Comparison of ENCODE assay signal across 8 cellular contexts in the genomic region with DNA sequence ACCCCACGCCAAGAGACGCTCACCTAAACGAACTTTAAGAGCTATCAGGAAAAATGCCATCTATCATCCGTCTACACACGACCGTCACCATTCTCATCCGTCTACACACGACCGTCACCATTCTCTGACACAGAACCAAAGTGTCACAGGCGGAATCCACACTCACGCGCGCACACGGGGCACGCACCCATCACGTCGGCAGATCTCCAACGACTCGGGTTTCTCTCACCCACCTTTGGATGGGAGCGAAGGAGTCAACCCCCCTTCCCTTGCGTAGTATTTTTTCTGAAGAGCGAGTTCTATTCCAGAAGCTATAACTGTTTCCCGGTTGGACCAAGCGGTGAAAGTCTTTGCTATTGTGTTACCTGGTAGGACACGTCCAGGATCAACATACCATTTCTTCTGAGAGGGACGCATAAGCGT. TPM values are rescaled to one million over a fixed set of nuclear protein-coding genes. Genes with fewer than 3 reads are reported as not detected.
A peak's percentile ranks its signal among the peaks of the same experiment; 100 is the strongest.
DNase-seq lines count a peak whose midpoint lies in the region; ATAC-seq, FAIRE-seq and TF ChIP-seq lines count a peak whose summit lies in the region.

No MANE protein-coding gene starts in this region.

- H3K36me3 ChIP-seq in HUES6 (ENCODE audit: control insufficient read depth, insufficient read depth, low read length) = peaks cover 35% of the 10 kb centered on the region
- peaks cover 8 to 15% of the 10 kb centered on the region in 2 experiments for H3K36me3 ChIP-seq in keratinocyte (ENCODE audit: control insufficient read depth in 2 of 2, extremely low read depth in 1 of 2, insufficient read depth in 2 of 2, low read length in 2 of 2)
- no peaks in the 10 kb centered on the region for H3K36me3 ChIP-seq in thoracic aorta

- TF ChIP-seq CTCF in AG04450 (IDR thresholded peaks at IDR 0.05; ENCODE audit: low read depth, low read length) (no peak), keratinocyte (optimal IDR thresholded peaks at IDR 0.05 in 1 of 3, IDR thresholded peaks at IDR 0.05 in 1 of 3, conservative IDR thresholded peaks at IDR 0.05 in 1 of 3; ENCODE audit: extremely low read depth in 1 of 3, insufficient read depth in 2 of 3, low read length in 3 of 3) (no peak), thoracic aorta (IDR thresholded peaks at IDR 0.05) (no peak)

- H3K9me3 ChIP-seq in AG04450 (ENCODE audit: control insufficient read depth, insufficient read depth, low read length) = peaks cover 9% of the 10 kb centered on the region
- H3K9me3 ChIP-seq in HUES6 (ENCODE audit: control insufficient read depth, insufficient read depth, low read depth, low read length) = no peaks in the 10 kb centered on the region
- no peaks in the 10 kb centered on the region for H3K9me3 ChIP-seq in keratinocyte (ENCODE audit: control insufficient read depth, low read depth, low read length)
- H3K9me3 ChIP-seq in thoracic aorta = no peaks in the 10 kb centered on the region

- ATAC-seq in thoracic aorta (ENCODE audit: insufficient number of reproducible peaks, low FRiP score, low read depth) (no peak), GM18858 (IDR thresholded peaks at IDR 0.05; ENCODE audit: unreplicated experiment) (no peak)

- H3K4me2 ChIP-seq in keratinocyte (ENCODE audit: control insufficient read depth, extremely low read depth, insufficient read depth, low read depth, low read length) = peak overlapping the region; percentile 98

- H3K9ac ChIP-seq in HUES6 (ENCODE audit: low read length) (peak overlapping the region; percentile 80), keratinocyte (ENCODE audit: control insufficient read depth, extremely low read depth, insufficient read depth, low read length) (peak overlapping the region; percentile 98)

- no peak for FAIRE-seq in keratinocyte (lab: Jason Lieb, UNC)

- H3K27me3 ChIP-seq in AG04450 (ENCODE audit: control insufficient read depth, insufficient read depth, low read length) (no peaks in the 10 kb centered on the region), HUES6 (ENCODE audit: control insufficient read depth, insufficient read depth, low read length) (peaks cover 10% of the 10 kb centered on the region; the same call in 1 of the 2 replicates), keratinocyte (ENCODE audit: control insufficient read depth, extremely low read depth, insufficient read depth, low read length) (no peaks in the 10 kb centered on the region), thoracic aorta (replicated peaks; ENCODE audit: insufficient read depth) (no peaks in the 10 kb centered on the region)

- peak overlapping the region; percentile 94 for H2AFZ ChIP-seq in keratinocyte (ENCODE audit: control insufficient read depth, low read length)

- H3K27me3 Mint-ChIP-seq in activated naive CD4-positive, alpha-beta T cell treated with anti-CD3 and anti-CD28 coated beads for 36 hours (ENCODE audit: low read depth) = no peaks in the 10 kb centered on the region

- H3K4me1 ChIP-seq in HUES6 (ENCODE audit: control insufficient read depth, insufficient read depth, low read length) (peaks cover 28% of the 10 kb centered on the region), keratinocyte (ENCODE audit: control insufficient read depth, extremely low read depth, insufficient read depth, low read length) (peaks cover 15% of the 10 kb centered on the region), thoracic aorta (ENCODE audit: control insufficient read depth in 1 of 2, low read depth in 2 of 2) (peaks cover 8 to 19% of the 10 kb centered on the region in 2 donors)

- CTCF ChIA-PET in AG04450 (lab: Charles Lee) = interaction anchor here (0.6 to 2.9 kb wide), 5 partner anchors 263 to 724 kb away, joined by 3 to 20 read pairs (median 3); no protein-coding TSS in a partner anchor
- CTCF ChIA-PET in activated naive CD4-positive, alpha-beta T cell treated with anti-CD3 and anti-CD28 coated beads for 36 hours (lab: Charles Lee) = interaction anchor here (0.5 to 2.8 kb wide), 16 partner anchors 9 to 273 kb away, joined by 3 to 10 read pairs (median 3); no protein-coding TSS in a partner anchor

- H3K9me1 ChIP-seq in keratinocyte (ENCODE audit: control insufficient read depth, extremely low read depth, insufficient read depth, low read length) = peaks cover 2% of the 10 kb centered on the region

- H3K36me3 Mint-ChIP-seq in activated naive CD4-positive, alpha-beta T cell treated with anti-CD3 and anti-CD28 coated beads for 36 hours (ENCODE audit: low read depth) = peaks cover 30% of the 10 kb centered on the region

- H3K4me3 ChIP-seq in AG04450 (ENCODE audit: low read depth, low read length) (peak overlapping the region; percentile 95), HUES6 (ENCODE audit: low read depth, low read length) (peak overlapping the region; percentile 80), keratinocyte (ENCODE audit: control insufficient read depth in 2 of 3, extremely low read depth in 1 of 3, insufficient read depth in 2 of 3, low read depth in 1 of 3, low read length in 3 of 3) (peak overlapping the region; percentile 79 to 99 (median 98)), thoracic aorta (peak overlapping the region; percentile 95)

- H3K9me3 Mint-ChIP-seq in activated naive CD4-positive, alpha-beta T cell treated with anti-CD3 and anti-CD28 coated beads for 36 hours = no peaks in the 10 kb centered on the region

- H3K4me1 Mint-ChIP-seq in activated naive CD4-positive, alpha-beta T cell treated with anti-CD3 and anti-CD28 coated beads for 36 hours (ENCODE audit: low read depth) = peaks cover 38% of the 10 kb centered on the region

- intact Hi-C loops in activated naive CD4-positive, alpha-beta T cell treated with anti-CD3 and anti-CD28 coated beads for 36 hours (cut with micrococcal nuclease) = loop anchor here (1.0 to 10.0 kb wide), 3 partner anchors 197 to 926 kb away; no protein-coding TSS in a partner anchor

- no peak overlapping the region for H3K27ac Mint-ChIP-seq in activated naive CD4-positive, alpha-beta T cell treated with anti-CD3 and anti-CD28 coated beads for 36 hours

- no peak overlapping the region for H3K4me3 Mint-ChIP-seq in activated naive CD4-positive, alpha-beta T cell treated with anti-CD3 and anti-CD28 coated beads for 36 hours

- no peaks in the 10 kb centered on the region for H4K20me1 ChIP-seq in keratinocyte (ENCODE audit: control insufficient read depth, extremely low read depth, insufficient read depth, low read length)

- POLR2A ChIA-PET in AG04450 (lab: Yijun Ruan, JAX) = interaction anchor here (0.9 to 3.5 kb wide), 11 partner anchors 11 to 714 kb away, joined by 3 to 30 read pairs (median 9); no protein-coding TSS in a partner anchor

- H3K79me2 ChIP-seq in keratinocyte (ENCODE audit: control insufficient read depth, insufficient read depth, low read length) = peaks cover 50% of the 10 kb centered on the region

- H3K27ac ChIP-seq in AG04450 (ENCODE audit: low read depth, low read length) = peak overlapping the region; percentile 93
- H3K27ac ChIP-seq in HUES6 (ENCODE audit: low read depth, low read length) = no peak overlapping the region
- H3K27ac ChIP-seq in keratinocyte (ENCODE audit: control insufficient read depth, insufficient read depth, low read length) = peak overlapping the region; percentile 94
- peak overlapping the region in 1 of 2 donors; percentile 100 for H3K27ac ChIP-seq in thoracic aorta

- dilution Hi-C loops in keratinocyte (cut with MboI; ENCODE audit: extremely low pct_ligation_motif_present, low sequenced_read_pairs) = no loop called here

- DNase-seq in AG04450 (ENCODE audit: low read depth, low spot score) (no peak), keratinocyte (ENCODE audit: low read depth, low spot score) (no peak), thoracic aorta (ENCODE audit: low spot score) (no peak), middle frontal gyrus (ENCODE audit: extremely low spot score, low spot score) (no peak), NK-92 (lab: John Stamatoyannopoulos, UW; ENCODE audit: unreplicated experiment) (no peak)
- peak; percentile 57 for DNase-seq in activated naive CD4-positive, alpha-beta T cell treated with anti-CD3 and anti-CD28 coated beads for 36 hours

RNA-seq across cellular contexts. Expression of gene DUSP10, which starts 0.9 kb away (rescaled TPM):
- 34.2 and 35.9 TPM in 2 replicates for polyA plus RNA-seq in AG04450 (2011; rRNA removed)
- polyA minus RNA-seq in AG04450 (2011; rRNA and poly(A)+ RNA removed) = 61.0 and 74.2 TPM in 2 replicates
- 1 to 10 TPM; 9.1 TPM for total RNA-seq in activated naive CD4-positive, alpha-beta T cell treated with anti-CD3 and anti-CD28 coated beads for 36 hours
- 15.1 to 19.7 TPM (median 17.0 TPM) in 3 replicates for polyA plus RNA-seq in keratinocyte
- polyA plus RNA-seq in keratinocyte (2011; ENCODE audit: low read depth) = 26.7 TPM
- 13.6 and 15.2 TPM in 2 replicates for polyA plus RNA-seq in keratinocyte (2011; cell fraction: cytosol; rRNA removed)
- polyA plus RNA-seq in keratinocyte (2011; cell fraction: nucleus; rRNA removed) = 36.6 and 39.1 TPM in 2 replicates
- 10.0 and 28.9 TPM in 2 replicates for polyA plus RNA-seq in keratinocyte (2012; ENCODE audit: low replicate concordance)
- polyA minus RNA-seq in keratinocyte = 23.6 to 51.9 TPM (median 40.2 TPM) in 3 replicates
- polyA minus RNA-seq in keratinocyte (2011; cell fraction: cytosol; rRNA and poly(A)+ RNA removed) = 13.2 TPM
- 34.9 and 58.6 TPM in 2 replicates for polyA minus RNA-seq in keratinocyte (2011; cell fraction: nucleus; rRNA and poly(A)+ RNA removed)
- 10 to 100 TPM in 1 of 2 donors, 1 to 10 TPM in 1; 2.3 to 10.4 TPM for total RNA-seq in thoracic aorta
